Comparison of ENCODE assay signal across 1 cellular context in the genomic region with DNA sequence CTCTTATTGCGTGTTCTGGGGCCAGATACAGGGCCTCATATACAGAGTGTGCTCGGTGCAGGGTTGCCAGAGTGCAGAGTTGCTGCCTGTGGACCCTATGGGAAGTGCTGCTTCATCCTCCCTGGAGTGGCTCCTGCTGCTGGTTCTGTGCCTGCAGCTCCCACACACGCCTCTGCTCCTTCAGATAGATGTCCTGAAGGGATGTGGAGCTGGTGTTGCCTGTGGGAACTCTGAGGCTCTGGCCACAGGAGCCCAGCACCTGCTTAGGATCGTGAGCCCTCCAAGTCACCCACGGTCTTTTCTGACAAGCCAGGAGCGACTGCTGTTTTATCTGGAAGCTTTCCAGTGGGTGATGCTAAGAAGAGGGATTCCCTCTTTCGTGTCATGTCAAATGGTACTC.
TF ChIP-seq lines count a peak whose summit lies in the region.

No MANE protein-coding gene starts in this region.

TF ChIP-seq in GM23338, 12 proteins besides CTCF, POLR2A, EP300 and RAD21 (continued from another document):
- TF ChIP-seq, protein P1, sequence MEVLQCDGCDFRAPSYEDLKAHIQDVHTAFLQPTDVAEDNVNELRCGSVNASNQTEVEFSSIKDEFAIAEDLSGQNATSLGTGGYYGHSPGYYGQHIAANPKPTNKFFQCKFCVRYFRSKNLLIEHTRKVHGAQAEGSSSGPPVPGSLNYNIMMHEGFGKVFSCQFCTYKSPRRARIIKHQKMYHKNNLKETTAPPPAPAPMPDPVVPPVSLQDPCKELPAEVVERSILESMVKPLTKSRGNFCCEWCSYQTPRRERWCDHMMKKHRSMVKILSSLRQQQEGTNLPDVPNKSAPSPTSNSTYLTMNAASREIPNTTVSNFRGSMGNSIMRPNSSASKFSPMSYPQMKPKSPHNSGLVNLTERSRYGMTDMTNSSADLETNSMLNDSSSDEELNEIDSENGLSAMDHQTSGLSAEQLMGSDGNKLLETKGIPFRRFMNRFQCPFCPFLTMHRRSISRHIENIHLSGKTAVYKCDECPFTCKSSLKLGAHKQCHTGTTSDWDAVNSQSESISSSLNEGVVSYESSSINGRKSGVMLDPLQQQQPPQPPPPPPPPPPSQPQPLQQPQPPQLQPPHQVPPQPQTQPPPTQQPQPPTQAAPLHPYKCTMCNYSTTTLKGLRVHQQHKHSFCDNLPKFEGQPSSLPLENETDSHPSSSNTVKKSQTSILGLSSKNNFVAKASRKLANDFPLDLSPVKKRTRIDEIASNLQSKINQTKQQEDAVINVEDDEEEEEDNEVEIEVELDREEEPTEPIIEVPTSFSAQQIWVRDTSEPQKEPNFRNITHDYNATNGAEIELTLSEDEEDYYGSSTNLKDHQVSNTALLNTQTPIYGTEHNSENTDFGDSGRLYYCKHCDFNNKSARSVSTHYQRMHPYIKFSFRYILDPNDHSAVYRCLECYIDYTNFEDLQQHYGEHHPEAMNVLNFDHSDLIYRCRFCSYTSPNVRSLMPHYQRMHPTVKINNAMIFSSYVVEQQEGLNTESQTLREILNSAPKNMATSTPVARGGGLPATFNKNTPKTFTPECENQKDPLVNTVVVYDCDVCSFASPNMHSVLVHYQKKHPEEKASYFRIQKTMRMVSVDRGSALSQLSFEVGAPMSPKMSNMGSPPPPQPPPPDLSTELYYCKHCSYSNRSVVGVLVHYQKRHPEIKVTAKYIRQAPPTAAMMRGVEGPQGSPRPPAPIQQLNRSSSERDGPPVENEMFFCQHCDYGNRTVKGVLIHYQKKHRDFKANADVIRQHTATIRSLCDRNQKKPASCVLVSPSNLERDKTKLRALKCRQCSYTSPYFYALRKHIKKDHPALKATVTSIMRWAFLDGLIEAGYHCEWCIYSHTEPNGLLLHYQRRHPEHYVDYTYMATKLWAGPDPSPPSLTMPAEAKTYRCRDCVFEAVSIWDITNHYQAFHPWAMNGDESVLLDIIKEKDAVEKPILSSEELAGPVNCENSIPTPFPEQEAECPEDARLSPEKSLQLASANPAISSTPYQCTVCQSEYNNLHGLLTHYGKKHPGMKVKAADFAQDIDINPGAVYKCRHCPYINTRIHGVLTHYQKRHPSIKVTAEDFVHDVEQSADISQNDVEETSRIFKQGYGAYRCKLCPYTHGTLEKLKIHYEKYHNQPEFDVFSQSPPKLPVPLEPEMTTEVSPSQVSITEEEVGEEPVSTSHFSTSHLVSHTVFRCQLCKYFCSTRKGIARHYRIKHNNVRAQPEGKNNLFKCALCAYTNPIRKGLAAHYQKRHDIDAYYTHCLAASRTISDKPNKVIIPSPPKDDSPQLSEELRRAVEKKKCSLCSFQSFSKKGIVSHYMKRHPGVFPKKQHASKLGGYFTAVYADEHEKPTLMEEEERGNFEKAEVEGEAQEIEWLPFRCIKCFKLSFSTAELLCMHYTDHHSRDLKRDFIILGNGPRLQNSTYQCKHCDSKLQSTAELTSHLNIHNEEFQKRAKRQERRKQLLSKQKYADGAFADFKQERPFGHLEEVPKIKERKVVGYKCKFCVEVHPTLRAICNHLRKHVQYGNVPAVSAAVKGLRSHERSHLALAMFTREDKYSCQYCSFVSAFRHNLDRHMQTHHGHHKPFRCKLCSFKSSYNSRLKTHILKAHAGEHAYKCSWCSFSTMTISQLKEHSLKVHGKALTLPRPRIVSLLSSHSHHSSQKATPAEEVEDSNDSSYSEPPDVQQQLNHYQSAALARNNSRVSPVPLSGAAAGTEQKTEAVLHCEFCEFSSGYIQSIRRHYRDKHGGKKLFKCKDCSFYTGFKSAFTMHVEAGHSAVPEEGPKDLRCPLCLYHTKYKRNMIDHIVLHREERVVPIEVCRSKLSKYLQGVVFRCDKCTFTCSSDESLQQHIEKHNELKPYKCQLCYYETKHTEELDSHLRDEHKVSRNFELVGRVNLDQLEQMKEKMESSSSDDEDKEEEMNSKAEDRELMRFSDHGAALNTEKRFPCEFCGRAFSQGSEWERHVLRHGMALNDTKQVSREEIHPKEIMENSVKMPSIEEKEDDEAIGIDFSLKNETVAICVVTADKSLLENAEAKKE (CRISPR knock-in tag; IDR thresholded peaks at IDR 0.05), result no peak
- TF ChIP-seq ZNF331 (CRISPR knock-in tag; IDR thresholded peaks at IDR 0.05; ENCODE audit: low read depth) (no peak), ETS1 (IDR thresholded peaks at IDR 0.05) (no peak), NANOG (IDR thresholded peaks at IDR 0.05; ENCODE audit: borderline replicate concordance) (no peak), JUNB (IDR thresholded peaks at IDR 0.05; ENCODE audit: unreplicated experiment) (no peak), POLR2AphosphoS5 (IDR thresholded peaks at IDR 0.05; ENCODE audit: low read depth) (no peak), EZH2phosphoT487 (IDR thresholded peaks at IDR 0.05; ENCODE audit: unreplicated experiment) (no peak)
